In the genomic region with DNA sequence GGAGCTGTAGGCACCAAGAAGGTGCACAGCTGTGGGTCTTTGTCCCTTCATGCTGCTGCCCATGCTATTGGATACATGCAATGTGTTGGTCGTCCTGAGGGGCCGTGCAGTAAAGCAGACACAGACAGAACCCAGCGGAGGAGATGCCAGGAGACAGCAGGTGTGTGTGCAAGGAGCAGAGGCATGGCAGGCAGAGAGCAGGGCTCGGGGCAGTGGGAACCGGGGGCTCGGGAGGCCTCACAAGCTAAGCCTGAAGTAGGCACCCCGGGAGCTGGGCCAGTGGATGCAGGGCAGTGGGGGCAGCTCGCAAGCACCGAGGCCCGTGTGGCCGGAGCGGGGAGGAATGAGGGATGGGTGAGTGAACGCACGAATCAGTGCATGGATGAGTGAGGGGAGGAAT, we compare ENCODE assay signal across 18 cellular contexts. TPM values are rescaled to one million over a fixed set of nuclear protein-coding genes. Genes with fewer than 3 reads are reported as not detected.
DNase-seq lines count a peak whose midpoint lies in the region; ATAC-seq and TF ChIP-seq lines count a peak whose summit lies in the region.
"Had no signal": no experiment of that assay in that cellular context is flagged by ENCODE, and none has a peak within 500 bp of the region (broad histone marks: within the 10 kb centered on the region; RNA-seq: fewer than 3 reads in every experiment).

No MANE protein-coding gene starts in this region.

- no peak for TF ChIP-seq POLR2A in heart left ventricle (IDR thresholded peaks at IDR 0.05)
- no peak for TF ChIP-seq POLR2A in sigmoid colon (IDR thresholded peaks at IDR 0.05)

- intact Hi-C loops in heart left ventricle (cut with DNase I) (loop anchor here in 1 of 10 donors (5.0 kb wide), 1 partner anchor 35 kb away; no protein-coding TSS in a partner anchor), sigmoid colon (cut with DNase I) (no loop called here)

- H4K20me1 ChIP-seq in BLaER1 (peaks cover 98% of the 10 kb centered on the region), MM.1S (ENCODE audit: insufficient read depth, low read length) (no peaks in the 10 kb centered on the region)

- WGBS in heart left ventricle, 4 donors = 92 to 96% (median 95%) methylated on average over 14 of the region's 14 CpGs
- WGBS in sigmoid colon, 2 donors = 87 to 90% methylated on average over 14 of the region's 14 CpGs

- H3K9me3 Mint-ChIP-seq in nephron progenitor cell (no peaks in the 10 kb centered on the region), T-cell (no peaks in the 10 kb centered on the region)
- H3K9me3 Mint-ChIP-seq: CD8-positive, alpha-beta memory T cell had no signal

- TF ChIP-seq CTCF in heart left ventricle (IDR thresholded peaks at IDR 0.05) (no peak), nephron progenitor cell (IDR thresholded peaks at IDR 0.05) (no peak), sigmoid colon (IDR thresholded peaks at IDR 0.05) (no peak), MM.1S (IDR thresholded peaks at IDR 0.05; ENCODE audit: low read length) (no peak)

- H3K9me3 ChIP-seq in BLaER1 (no peaks in the 10 kb centered on the region), heart left ventricle (no peaks in the 10 kb centered on the region), sigmoid colon (no peaks in the 10 kb centered on the region), MM.1S (replicated peaks; ENCODE audit: insufficient read depth, low read length) (no peaks in the 10 kb centered on the region)
- H3K9me3 ChIP-seq: BE2C had no signal

- H3K4me3 ChIP-seq in BLaER1 = peak overlapping the region; percentile 57
- H3K4me3 ChIP-seq in heart left ventricle = no peak overlapping the region
- no peak overlapping the region for H3K4me3 ChIP-seq in sigmoid colon
- H3K4me3 ChIP-seq in MM.1S (ENCODE audit: low read length) = no peak overlapping the region

- DNase-seq in heart left ventricle (peak in 3 of 5 donors; percentile 18 to 60 (median 26)), nephron progenitor cell (no peak), sigmoid colon (peak; percentile 62), T-cell (no peak), MM.1S (no peak)
- DNase-seq: BE2C; CD8-positive, alpha-beta memory T cell; IMR-90; NCI-H1417 treated with DMSO at 0.1 percent for 48 hours; NCI-H187 treated with DMSO at 0.1 percent for 48 hours; NCI-H2227 treated with DMSO at 0.1 percent for 48 hours; NCI-H510A treated with DMSO at 0.1 percent for 48 hours; NCI-H774; SHP77 treated with DMSO at 0.1 percent for 48 hours had no signal

- no peaks in the 10 kb centered on the region for H3K36me3 Mint-ChIP-seq in nephron progenitor cell (ENCODE audit: low read depth)
- no peaks in the 10 kb centered on the region for H3K36me3 Mint-ChIP-seq in T-cell
- H3K36me3 Mint-ChIP-seq: CD8-positive, alpha-beta memory T cell had no signal

- no peak overlapping the region for H2AFZ ChIP-seq in MM.1S (ENCODE audit: low read length)

- no peaks in the 10 kb centered on the region for H3K27me3 ChIP-seq in BLaER1
- H3K27me3 ChIP-seq in heart left ventricle = no peaks in the 10 kb centered on the region
- no peaks in the 10 kb centered on the region for H3K27me3 ChIP-seq in sigmoid colon
- H3K27me3 ChIP-seq in MM.1S (replicated peaks; ENCODE audit: insufficient read depth, low read length) = peaks cover 99% of the 10 kb centered on the region
- H3K27me3 ChIP-seq: BE2C had no signal

- peak overlapping the region; percentile 97 for H3K4me2 ChIP-seq in BLaER1
- H3K4me2 ChIP-seq in MM.1S (ENCODE audit: low read depth, low read length) = no peak overlapping the region

- no peaks in the 10 kb centered on the region for H3K9me2 ChIP-seq in MM.1S (replicated peaks; ENCODE audit: insufficient read depth, low read length)

- no peak for TF ChIP-seq EP300 in sigmoid colon (IDR thresholded peaks at IDR 0.05)

- H3K27ac ChIP-seq in BLaER1 = peak overlapping the region; percentile 97
- H3K27ac ChIP-seq in heart left ventricle = peak overlapping the region in 1 of 12 donors; percentile 62
- H3K27ac ChIP-seq in sigmoid colon = peak overlapping the region in 2 of 4 donors; percentile 63 to 72
- no peak overlapping the region for H3K27ac ChIP-seq in MM.1S (ENCODE audit: low read length)

- H3K9ac ChIP-seq in BLaER1 = peak overlapping the region; percentile 74
- no peak overlapping the region for H3K9ac ChIP-seq in MM.1S (ENCODE audit: low read length)

- peaks cover 2% of the 10 kb centered on the region for H3K27me3 Mint-ChIP-seq in nephron progenitor cell (ENCODE audit: low read depth, poor library complexity)
- no peaks in the 10 kb centered on the region for H3K27me3 Mint-ChIP-seq in T-cell
- H3K27me3 Mint-ChIP-seq: CD8-positive, alpha-beta memory T cell had no signal

- H3K4me1 ChIP-seq in BLaER1 (peaks cover 99% of the 10 kb centered on the region), heart left ventricle (peaks cover 0 to 61% (median 28%) of the 10 kb centered on the region in 12 donors), sigmoid colon (peaks cover 0 to 55% (median 49%) of the 10 kb centered on the region in 4 donors), MM.1S (ENCODE audit: low read length) (no peaks in the 10 kb centered on the region)

- H3K4me3 Mint-ChIP-seq in nephron progenitor cell (no peak overlapping the region), T-cell (no peak overlapping the region)
- H3K4me3 Mint-ChIP-seq: CD8-positive, alpha-beta memory T cell had no signal

- H3F3A ChIP-seq in MM.1S (ENCODE audit: insufficient read depth, low read length) = no peaks in the 10 kb centered on the region

- CTCF ChIA-PET in T-cell (lab: Charles Lee) = no interaction called here

- H3K36me3 ChIP-seq in BLaER1 (peaks cover 77% of the 10 kb centered on the region), heart left ventricle (peaks cover 0 to 6% (median 0%) of the 10 kb centered on the region in 9 donors), sigmoid colon (no peaks in the 10 kb centered on the region), MM.1S (replicated peaks; ENCODE audit: insufficient read depth, low read length) (no peaks in the 10 kb centered on the region)
- H3K36me3 ChIP-seq: BE2C had no signal

- H3K79me2 ChIP-seq in MM.1S (ENCODE audit: low read length) = no peaks in the 10 kb centered on the region

- H3K4me1 Mint-ChIP-seq in nephron progenitor cell = peaks cover 47% of the 10 kb centered on the region
- no peaks in the 10 kb centered on the region for H3K4me1 Mint-ChIP-seq in T-cell
- H3K4me1 Mint-ChIP-seq: CD8-positive, alpha-beta memory T cell had no signal

- POLR2A ChIA-PET in T-cell (lab: Charles Lee) = no interaction called here

- no peak for ATAC-seq in heart left ventricle
- no peak for ATAC-seq in T-cell (replicated peaks in 1 of 4)
- no peak for ATAC-seq in HG03457 (IDR thresholded peaks at IDR 0.05; ENCODE audit: unreplicated experiment)

- peak overlapping the region; percentile 62 for H3K27ac Mint-ChIP-seq in nephron progenitor cell
- no peak overlapping the region for H3K27ac Mint-ChIP-seq in T-cell
- H3K27ac Mint-ChIP-seq: CD8-positive, alpha-beta memory T cell had no signal

RNA-seq across cellular contexts. Expression of a gene that starts 13.2 kb away (rescaled TPM):
- total RNA-seq in heart left ventricle = 10 to 100 TPM; 26.8 to 84.6 (median 55.0) TPM
- 10 to 100 TPM; 28.9 to 50.1 TPM for polyA plus RNA-seq in heart left ventricle
- 10 to 100 TPM; 14.5 to 49.6 (median 32.1) TPM for total RNA-seq in sigmoid colon
- polyA plus RNA-seq in sigmoid colon = 1 to 10 TPM; 1.2 to 5.0 (median 3.6) TPM
- total RNA-seq in T-cell = under 1 TPM in 2 of 5 donors, not detected in 3; 0.13 to 0.26 TPM
- total RNA-seq: A172; CD8-positive, alpha-beta memory T cell; OCI-LY7 had no signal
- polyA plus RNA-seq: CD8-positive, alpha-beta memory T cell had no signal

Comparison
In these comparisons a context has a peak if more than half of its experiments do, and no peak if none do; other contexts are left out.
1. DNase-seq: peak in heart left ventricle (3 of 5) and sigmoid colon (single experiment); none in nephron progenitor cell (single experiment), T-cell (0 of 34) and MM.1S (single experiment).
2. RNA of a gene that starts 13.2 kb away (total RNA-seq): 26.8 to 84.6 TPM in heart left ventricle and 14.5 to 49.6 TPM in sigmoid colon; 0.13 to 0.26 TPM in T-cell; every median in the first group is over 10 times any median in the second.